8 cellular contexts compared by ENCODE assay signal in genomic region chrX:45771560-45772340, GRCh38.
DNase-seq lines count a peak whose midpoint lies in the region; ATAC-seq and TF ChIP-seq lines count a peak whose summit lies in the region.

No MANE protein-coding gene starts in this region.

- peak overlapping the region; percentile 84 for H3K4me2 ChIP-seq in smooth muscle cell

- peaks cover 25% of the 10 kb centered on the region for H4K20me1 ChIP-seq in smooth muscle cell (ENCODE audit: low read depth)

- peak overlapping the region; percentile 79 for H3K4me3 ChIP-seq in fibroblast of villous mesenchyme (ENCODE audit: low read depth, low read length)
- H3K4me3 ChIP-seq in smooth muscle cell: peak overlapping the region; percentile 58
- H3K4me3 ChIP-seq in body of pancreas: no peak overlapping the region

- 45% methylated on average over 7 of the region's 7 CpGs for WGBS in smooth muscle cell (ENCODE audit: low lambda C conversion rate)
- 35 to 62% methylated on average over 7 of the region's 7 CpGs for WGBS in body of pancreas, 2 donors

- H3K36me3 Mint-ChIP-seq in activated CD4-positive, alpha-beta T cell treated with anti-CD3 and anti-CD28 coated beads for 36 hours (ENCODE audit: low read depth): peaks cover 53% of the 10 kb centered on the region
- H3K36me3 Mint-ChIP-seq in activated T-cell treated with anti-CD3 and anti-CD28 coated beads, Interleukin-2, amount 50 U/mL, for 72 hours (ENCODE audit: insufficient read depth in 2 of 2): peaks cover 5 to 16% of the 10 kb centered on the region in 2 donors

- H3K27me3 Mint-ChIP-seq in activated CD4-positive, alpha-beta T cell treated with anti-CD3 and anti-CD28 coated beads for 36 hours: no peaks in the 10 kb centered on the region
- peaks cover 43% of the 10 kb centered on the region for H3K27me3 Mint-ChIP-seq in activated T-cell treated with anti-CD3 and anti-CD28 coated beads, Interleukin-2, amount 50 U/mL, for 72 hours (ENCODE audit: low read depth)

- H3K4me1 ChIP-seq in smooth muscle cell (ENCODE audit: low read depth) (peaks cover 15% of the 10 kb centered on the region), body of pancreas (peaks cover 14% of the 10 kb centered on the region)

- H3K27me3 ChIP-seq in smooth muscle cell (ENCODE audit: low read depth) (no peaks in the 10 kb centered on the region), body of pancreas (no peaks in the 10 kb centered on the region)

- H3K4me1 Mint-ChIP-seq in activated CD4-positive, alpha-beta T cell treated with anti-CD3 and anti-CD28 coated beads for 36 hours: peaks cover 62% of the 10 kb centered on the region
- H3K4me1 Mint-ChIP-seq in activated T-cell treated with anti-CD3 and anti-CD28 coated beads, Interleukin-2, amount 50 U/mL, for 72 hours (ENCODE audit: low read depth): peaks cover 74% of the 10 kb centered on the region

- H3K36me3 ChIP-seq in smooth muscle cell (ENCODE audit: low read depth) (no peaks in the 10 kb centered on the region), body of pancreas (replicated peaks in 1 of 2; ENCODE audit: insufficient read depth in 1 of 2, low read depth in 2 of 2) (no peaks in the 10 kb centered on the region)

- H3K9me3 Mint-ChIP-seq in activated CD4-positive, alpha-beta T cell treated with anti-CD3 and anti-CD28 coated beads for 36 hours (ENCODE audit: low read depth): no peaks in the 10 kb centered on the region
- H3K9me3 Mint-ChIP-seq in activated T-cell treated with anti-CD3 and anti-CD28 coated beads, Interleukin-2, amount 50 U/mL, for 72 hours: no peaks in the 10 kb centered on the region

- no peaks in the 10 kb centered on the region for H3F3A ChIP-seq in smooth muscle cell (ENCODE audit: low read depth)

- no peak overlapping the region for H2AFZ ChIP-seq in smooth muscle cell (ENCODE audit: low read depth)

- no peak for TF ChIP-seq POLR2A in body of pancreas (IDR thresholded peaks at IDR 0.05)

- intact Hi-C loops in activated CD4-positive, alpha-beta T cell treated with anti-CD3 and anti-CD28 coated beads for 36 hours (cut with DNase I, micrococcal nuclease): loop anchor here (1.0 to 5.0 kb wide), 5 partner anchors 35 to 551 kb away; no protein-coding TSS in a partner anchor
- intact Hi-C loops in body of pancreas (cut with DNase I): no loop called here

- TF ChIP-seq CTCF in fibroblast of villous mesenchyme (IDR thresholded peaks at IDR 0.05; ENCODE audit: insufficient read depth, low read depth, low read length) (no peak), smooth muscle cell (IDR thresholded peaks at IDR 0.05; ENCODE audit: borderline replicate concordance, insufficient read depth, poor library complexity, severe bottlenecking) (no peak), body of pancreas (IDR thresholded peaks at IDR 0.05) (no peak)

- peak overlapping the region; percentile 77 for H3K4me3 Mint-ChIP-seq in activated CD4-positive, alpha-beta T cell treated with anti-CD3 and anti-CD28 coated beads for 36 hours
- peak overlapping the region; percentile 84 to 100 for H3K4me3 Mint-ChIP-seq in activated T-cell treated with anti-CD3 and anti-CD28 coated beads, Interleukin-2, amount 50 U/mL, for 72 hours

- ATAC-seq in activated CD4-positive, alpha-beta T cell treated with anti-CD3 and anti-CD28 coated beads for 36 hours: peak; percentile 66
- peak; percentile 76 for ATAC-seq in activated T-cell treated with anti-CD3 and anti-CD28 coated beads, Interleukin-2, amount 50 U/mL, for 72 hours (replicated peaks in 1 of 2)
- no peak for ATAC-seq in body of pancreas

- no peaks in the 10 kb centered on the region for H3K9me3 ChIP-seq in smooth muscle cell (replicated peaks; ENCODE audit: low read depth)
- no peaks in the 10 kb centered on the region for H3K9me3 ChIP-seq in body of pancreas

- H3K27ac ChIP-seq in smooth muscle cell (ENCODE audit: low read depth): peak overlapping the region; percentile 85
- H3K27ac ChIP-seq in body of pancreas: peak overlapping the region in 2 of 4 donors; percentile 78 to 83

- CTCF ChIA-PET in activated CD4-positive, alpha-beta T cell treated with anti-CD3 and anti-CD28 coated beads for 36 hours (lab: Charles Lee): interaction anchor here (3.9 kb wide), 1 partner anchor 30 kb away, joined by 25 read pairs; no protein-coding TSS in a partner anchor

- POLR2A ChIA-PET in activated CD4-positive, alpha-beta T cell treated with anti-CD3 and anti-CD28 coated beads for 36 hours (lab: Charles Lee): interaction anchor here (0.6 to 2.1 kb wide), 9 partner anchors 13 to 80 kb away, joined by 3 to 6 read pairs (median 3); no protein-coding TSS in a partner anchor

- DNase-seq in activated CD4-positive, alpha-beta T cell treated with anti-CD3 and anti-CD28 coated beads for 36 hours: peak; percentile 70
- DNase-seq in activated CD4-positive, alpha-beta T cell treated with anti-CD3 and anti-CD28 coated beads for 1 hour: no peak
- peak; percentile 48 for DNase-seq in LoVo (ENCODE audit: low spot score)
- peak; percentile 56 to 67 for DNase-seq in activated T-cell treated with anti-CD3 and anti-CD28 coated beads, Interleukin-2, amount 50 U/mL, for 72 hours
- DNase-seq in fibroblast of villous mesenchyme (ENCODE audit: low read depth): peak; percentile 86
- no peak for DNase-seq in smooth muscle cell (lab: John Stamatoyannopoulos, UW; ENCODE audit: unreplicated experiment)
- no peak for DNase-seq in NCI-H345 treated with DMSO at 0.1 percent for 48 hours (lab: John Stamatoyannopoulos, UW; ENCODE audit: unreplicated experiment)
- no peak for DNase-seq in body of pancreas

- H3K9ac ChIP-seq in smooth muscle cell (ENCODE audit: low read depth): peak overlapping the region; percentile 75

- H3K79me2 ChIP-seq in smooth muscle cell (ENCODE audit: low read depth): peaks cover 78% of the 10 kb centered on the region

- peak overlapping the region; percentile 90 for H3K27ac Mint-ChIP-seq in activated CD4-positive, alpha-beta T cell treated with anti-CD3 and anti-CD28 coated beads for 36 hours
- H3K27ac Mint-ChIP-seq in activated T-cell treated with anti-CD3 and anti-CD28 coated beads, Interleukin-2, amount 50 U/mL, for 72 hours: peak overlapping the region; percentile 94

Comparison
In these comparisons a context has a peak if more than half of its experiments do, and no peak if none do; other contexts are left out.
1. DNase-seq: peak in activated CD4-positive, alpha-beta T cell treated with anti-CD3 and anti-CD28 coated beads for 36 hours (single experiment), LoVo (single experiment), activated T-cell treated with anti-CD3 and anti-CD28 coated beads, Interleukin-2, amount 50 U/mL, for 72 hours (2 of 2) and fibroblast of villous mesenchyme (single experiment); none in activated CD4-positive, alpha-beta T cell treated with anti-CD3 and anti-CD28 coated beads for 1 hour (single experiment), smooth muscle cell (single experiment), NCI-H345 treated with DMSO at 0.1 percent for 48 hours (single experiment) and body of pancreas (0 of 4).
2. H3K4me3 ChIP-seq: peak in fibroblast of villous mesenchyme (single experiment) and smooth muscle cell (single experiment); none in body of pancreas (0 of 2).